ENCODE assay signal across 22 cellular contexts in the genomic region with DNA sequence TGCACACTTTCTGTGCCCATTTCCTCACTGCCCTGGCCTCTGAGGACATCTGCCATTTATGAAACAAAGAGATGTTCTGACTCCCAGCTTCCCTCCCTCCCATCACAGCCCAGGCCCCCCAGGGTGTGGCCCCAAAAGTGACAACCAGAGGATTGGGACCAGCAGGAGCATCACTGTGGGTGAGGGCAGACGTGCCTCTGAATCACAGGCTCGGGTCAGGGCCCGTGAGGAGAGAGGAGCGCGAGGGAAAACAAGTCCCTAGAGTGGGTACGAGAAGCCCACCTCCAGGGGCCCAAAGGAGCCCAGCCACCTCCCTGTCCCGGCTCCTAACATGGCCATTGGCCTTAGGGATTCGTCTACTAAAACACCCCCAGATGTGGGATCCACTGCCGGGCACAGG.
"Had no signal": no experiment of that assay in that cellular context is flagged by ENCODE, and none has a peak within 500 bp of the region (broad histone marks: within the 10 kb centered on the region; RNA-seq: fewer than 3 reads in every experiment).

No MANE protein-coding gene starts in this region.

- H3K27ac Mint-ChIP-seq: immature natural killer cell; naive thymus-derived CD4-positive, alpha-beta T cell; natural killer cell treated with Interleukin-12 subunit alpha and Interleukin-12 subunit beta and Interleukin-15 and Interleukin-18, amount 100 ng/mL, for 72 hours; progenitor cell of endocrine pancreas; stimulated activated memory B cell treated with anti-CD40 and anti-IgM and Interleukin-4, amounts not matched to agents 10 μg/mL and 1 μg/mL and 100 μg/mL, for 72 hours had no signal

- H3K4me3 Mint-ChIP-seq: immature natural killer cell; naive thymus-derived CD4-positive, alpha-beta T cell; natural killer cell treated with Interleukin-12 subunit alpha and Interleukin-12 subunit beta and Interleukin-15 and Interleukin-18, amount 100 ng/mL, for 72 hours; stimulated activated memory B cell treated with anti-CD40 and anti-IgM and Interleukin-4, amounts not matched to agents 10 μg/mL and 1 μg/mL and 100 μg/mL, for 72 hours had no signal

- H3K9me3 Mint-ChIP-seq: immature natural killer cell; natural killer cell treated with Interleukin-12 subunit alpha and Interleukin-12 subunit beta and Interleukin-15 and Interleukin-18, amount 100 ng/mL, for 72 hours; stimulated activated memory B cell treated with anti-CD40 and anti-IgM and Interleukin-4, amounts not matched to agents 10 μg/mL and 1 μg/mL and 100 μg/mL, for 72 hours had no signal

- H3K36me3 Mint-ChIP-seq: immature natural killer cell; naive thymus-derived CD4-positive, alpha-beta T cell; natural killer cell treated with Interleukin-12 subunit alpha and Interleukin-12 subunit beta and Interleukin-15 and Interleukin-18, amount 100 ng/mL, for 72 hours; stimulated activated memory B cell treated with anti-CD40 and anti-IgM and Interleukin-4, amounts not matched to agents 10 μg/mL and 1 μg/mL and 100 μg/mL, for 72 hours had no signal

- DNase-seq: heart left ventricle; hypothalamus; immature natural killer cell; left ventricle myocardium inferior; mesendoderm; midbrain; mucosa of descending colon; naive thymus-derived CD4-positive, alpha-beta T cell; ovary; right lobe of liver; stimulated activated CD4-positive, alpha-beta T cell treated with anti-CD3 and anti-CD28 coated beads, Interleukin-2, amount 100 ng/mL, for 48 hours; stimulated activated CD4-positive, alpha-beta T cell treated with anti-CD3 and anti-CD28 coated beads, Interleukin-4, amount 100 ng/mL, for 4 hours; stimulated activated CD8-positive, alpha-beta memory T cell treated with anti-CD3 and anti-CD28 coated beads, Interleukin-4, amount 100 ng/mL, for 48 hours; stimulated activated naive CD4-positive, alpha-beta T cell treated with Interleukin-2 at 50 U/mL for 16 hours; stomach; testis; thyroid gland; transverse colon; upper lobe of right lung had no signal

- H3K4me1 Mint-ChIP-seq: immature natural killer cell had no signal

- ATAC-seq: heart left ventricle; mucosa of descending colon; naive thymus-derived CD4-positive, alpha-beta T cell; right lobe of liver had no signal
